ENCODE assay signal across 8 cellular contexts in the genomic region with DNA sequence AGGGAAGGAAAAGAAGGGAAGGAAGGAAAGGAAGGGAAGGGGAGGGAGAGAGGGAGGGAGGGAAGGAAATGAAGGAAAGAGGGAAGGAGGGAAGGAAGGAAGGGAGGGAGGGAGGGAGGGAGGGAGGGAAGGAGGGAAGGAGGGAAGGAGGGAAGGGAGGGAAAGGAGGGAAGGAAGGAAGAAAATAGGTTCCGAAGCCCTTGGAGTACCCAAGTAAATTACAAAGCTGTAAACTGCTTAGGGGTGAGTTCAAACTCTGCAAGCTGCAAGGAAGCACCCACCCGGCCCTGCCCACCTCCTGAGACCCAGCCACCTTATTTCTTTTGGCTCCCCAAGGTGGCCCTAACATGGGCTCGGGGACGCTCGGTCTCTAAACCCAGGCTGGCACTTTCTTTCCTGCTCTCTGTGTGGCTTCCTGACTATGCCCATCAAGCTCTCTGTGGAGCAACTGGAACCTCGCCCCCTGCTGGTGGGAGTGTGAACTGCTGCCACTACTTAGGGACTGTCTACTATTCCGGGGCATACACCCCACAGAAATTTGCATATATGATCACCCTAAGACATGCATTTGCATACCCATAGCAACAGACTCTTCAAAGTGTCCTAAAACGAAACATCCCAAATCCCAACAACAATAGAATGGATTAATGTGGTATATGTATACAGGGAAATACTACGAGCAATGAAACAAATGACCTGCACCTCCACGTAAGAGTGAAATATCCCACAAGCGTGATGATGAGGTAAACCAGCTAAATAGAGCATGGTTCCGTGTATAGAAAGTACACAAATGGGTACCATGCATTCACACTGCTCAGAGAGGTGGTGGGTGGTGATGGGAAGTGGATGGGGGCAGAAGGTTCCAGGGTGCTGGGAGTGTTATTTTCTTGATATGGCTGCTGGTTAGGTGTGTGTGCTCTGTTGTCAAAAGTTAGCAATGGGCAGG.
DNase-seq lines count a peak whose midpoint lies in the region; ATAC-seq and TF ChIP-seq lines count a peak whose summit lies in the region.

No MANE protein-coding gene starts in this region.

- TF ChIP-seq CTCF in GM06990 (IDR thresholded peaks at IDR 0.05; ENCODE audit: insufficient read depth, low read length, poor library complexity, severe bottlenecking): peak; percentile 79
- TF ChIP-seq CTCF in fibroblast of the aortic adventitia (IDR thresholded peaks at IDR 0.05; ENCODE audit: insufficient read depth, low read length): peak; percentile 59

- peak; percentile 63 for ATAC-seq in GM21717 (IDR thresholded peaks at IDR 0.05; ENCODE audit: unreplicated experiment)
- ATAC-seq in HG03571 (IDR thresholded peaks at IDR 0.05; ENCODE audit: unreplicated experiment): no peak

- DNase-seq in GM06990 (ENCODE audit: extremely low read depth, insufficient read length): peak; percentile 20
- DNase-seq in NCI-H128 (lab: John Stamatoyannopoulos, UW; ENCODE audit: unreplicated experiment): peak; percentile 1
- peak; percentile 63 for DNase-seq in activated CD8-positive, alpha-beta memory T cell treated with anti-CD3 and anti-CD28 coated beads, Interleukin-2, amount 50 U/mL, for 24 hours (ENCODE audit: extremely low read depth)
- no peak for DNase-seq in fibroblast of the aortic adventitia (ENCODE audit: low read depth)
- peak; percentile 71 for DNase-seq in stimulated activated CD4-positive, alpha-beta T cell treated with anti-CD3 and anti-CD28 coated beads, Interleukin-12 subunit alpha, Interleukin-12 subunit beta, amount 100 ng/mL, for 4 hours
- no peak for DNase-seq in NCI-H2227 treated with DMSO at 0.1 percent for 48 hours (lab: John Stamatoyannopoulos, UW)

- H3K4me3 ChIP-seq in GM06990 (replicated peaks; ENCODE audit: low read depth, low read length) (no peak overlapping the region), fibroblast of the aortic adventitia (ENCODE audit: low read depth, low read length) (no peak overlapping the region)

- no peaks in the 10 kb centered on the region for H3K27me3 ChIP-seq in GM06990 (replicated peaks; ENCODE audit: control insufficient read depth, insufficient read depth, low read length)

- H3K36me3 ChIP-seq in GM06990 (ENCODE audit: control insufficient read depth, insufficient read depth, low read length): no peaks in the 10 kb centered on the region

Comparison
In these comparisons a context has a peak if more than half of its experiments do, and no peak if none do; other contexts are left out.
1. DNase-seq: peak in GM06990 (single experiment), NCI-H128 (single experiment), activated CD8-positive, alpha-beta memory T cell treated with anti-CD3 and anti-CD28 coated beads, Interleukin-2, amount 50 U/mL, for 24 hours (single experiment) and stimulated activated CD4-positive, alpha-beta T cell treated with anti-CD3 and anti-CD28 coated beads, Interleukin-12 subunit alpha, Interleukin-12 subunit beta, amount 100 ng/mL, for 4 hours (single experiment); none in fibroblast of the aortic adventitia (single experiment) and NCI-H2227 treated with DMSO at 0.1 percent for 48 hours (single experiment).